In the genomic region with DNA sequence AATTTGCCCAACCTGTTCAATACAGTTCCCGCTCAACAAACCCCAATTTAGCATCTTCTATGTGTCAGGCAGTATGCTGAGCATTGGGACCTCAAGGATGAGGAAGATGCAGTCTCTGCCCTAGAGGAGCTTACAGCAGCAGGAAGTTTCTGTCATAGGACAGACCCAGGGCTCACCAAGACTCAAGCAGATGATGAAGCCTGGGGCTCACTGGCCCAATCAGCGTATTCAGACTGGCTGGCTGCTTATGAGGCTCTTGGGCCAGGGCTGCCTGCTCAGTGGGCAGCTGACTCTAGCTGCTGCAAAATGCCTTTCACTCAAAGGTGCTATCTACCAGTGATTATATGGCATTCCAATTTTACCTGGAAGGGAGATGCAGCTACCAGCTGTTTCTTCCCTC, we compare ENCODE assay signal across 2 cellular contexts.
TF ChIP-seq lines count a peak whose summit lies in the region.

No MANE protein-coding gene starts in this region.

TF ChIP-seq in A549, 52 proteins besides CTCF, POLR2A, EP300 and RAD21:
- TF ChIP-seq NPAS2 (CRISPR knock-in tag; IDR thresholded peaks at IDR 0.05; ENCODE audit: borderline replicate concordance): no peak
- no peak for TF ChIP-seq EHF (CRISPR knock-in tag; IDR thresholded peaks at IDR 0.05)
- TF ChIP-seq MAZ (IDR thresholded peaks at IDR 0.05; ENCODE audit: borderline replicate concordance, low read depth, low read length): no peak
- TF ChIP-seq CBX2 (IDR thresholded peaks at IDR 0.05; ENCODE audit: borderline replicate concordance, low read depth): no peak
- no peak for TF ChIP-seq RNF2 (IDR thresholded peaks at IDR 0.05; ENCODE audit: borderline replicate concordance, low read depth)
- no peak for TF ChIP-seq TFCP2L1 (CRISPR knock-in tag; IDR thresholded peaks at IDR 0.05)
- no peak for TF ChIP-seq NFE2L2 (conservative IDR thresholded peaks at IDR 0.05; ENCODE audit: low read length)
- TF ChIP-seq MYC (IDR thresholded peaks at IDR 0.05; ENCODE audit: borderline replicate concordance, low read length): no peak
- no peak for TF ChIP-seq BHLHE40 (IDR thresholded peaks at IDR 0.05; ENCODE audit: low read depth, low read length)

TF ChIP-seq in K562, 482 proteins besides CTCF, POLR2A, EP300 and RAD21:
- TF ChIP-seq SLC30A9 (CRISPR knock-in tag; IDR thresholded peaks at IDR 0.05) (no peak), ZNF146 (CRISPR knock-in tag; IDR thresholded peaks at IDR 0.05; ENCODE audit: unreplicated experiment) (no peak), MYBL2 (IDR thresholded peaks at IDR 0.05; ENCODE audit: low read depth) (no peak), MYBL2 (CRISPR knock-in tag; IDR thresholded peaks at IDR 0.05; ENCODE audit: borderline replicate concordance) (no peak), RB1 (IDR thresholded peaks at IDR 0.05; ENCODE audit: low read depth) (no peak), ZNF77 (CRISPR knock-in tag; IDR thresholded peaks at IDR 0.05) (no peak), NFXL1 (CRISPR knock-in tag; IDR thresholded peaks at IDR 0.05) (no peak)
- TF ChIP-seq, protein P1, sequence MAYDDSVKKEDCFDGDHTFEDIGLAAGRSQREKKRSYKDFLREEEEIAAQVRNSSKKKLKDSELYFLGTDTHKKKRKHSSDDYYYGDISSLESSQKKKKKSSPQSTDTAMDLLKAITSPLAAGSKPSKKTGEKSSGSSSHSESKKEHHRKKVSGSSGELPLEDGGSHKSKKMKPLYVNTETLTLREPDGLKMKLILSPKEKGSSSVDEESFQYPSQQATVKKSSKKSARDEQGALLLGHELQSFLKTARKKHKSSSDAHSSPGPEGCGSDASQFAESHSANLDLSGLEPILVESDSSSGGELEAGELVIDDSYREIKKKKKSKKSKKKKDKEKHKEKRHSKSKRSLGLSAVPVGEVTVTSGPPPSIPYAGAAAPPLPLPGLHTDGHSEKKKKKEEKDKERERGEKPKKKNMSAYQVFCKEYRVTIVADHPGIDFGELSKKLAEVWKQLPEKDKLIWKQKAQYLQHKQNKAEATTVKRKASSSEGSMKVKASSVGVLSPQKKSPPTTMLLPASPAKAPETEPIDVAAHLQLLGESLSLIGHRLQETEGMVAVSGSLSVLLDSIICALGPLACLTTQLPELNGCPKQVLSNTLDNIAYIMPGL (CRISPR knock-in tag; IDR thresholded peaks at IDR 0.05): no peak
